10 cellular contexts compared by ENCODE assay signal in the genomic region with DNA sequence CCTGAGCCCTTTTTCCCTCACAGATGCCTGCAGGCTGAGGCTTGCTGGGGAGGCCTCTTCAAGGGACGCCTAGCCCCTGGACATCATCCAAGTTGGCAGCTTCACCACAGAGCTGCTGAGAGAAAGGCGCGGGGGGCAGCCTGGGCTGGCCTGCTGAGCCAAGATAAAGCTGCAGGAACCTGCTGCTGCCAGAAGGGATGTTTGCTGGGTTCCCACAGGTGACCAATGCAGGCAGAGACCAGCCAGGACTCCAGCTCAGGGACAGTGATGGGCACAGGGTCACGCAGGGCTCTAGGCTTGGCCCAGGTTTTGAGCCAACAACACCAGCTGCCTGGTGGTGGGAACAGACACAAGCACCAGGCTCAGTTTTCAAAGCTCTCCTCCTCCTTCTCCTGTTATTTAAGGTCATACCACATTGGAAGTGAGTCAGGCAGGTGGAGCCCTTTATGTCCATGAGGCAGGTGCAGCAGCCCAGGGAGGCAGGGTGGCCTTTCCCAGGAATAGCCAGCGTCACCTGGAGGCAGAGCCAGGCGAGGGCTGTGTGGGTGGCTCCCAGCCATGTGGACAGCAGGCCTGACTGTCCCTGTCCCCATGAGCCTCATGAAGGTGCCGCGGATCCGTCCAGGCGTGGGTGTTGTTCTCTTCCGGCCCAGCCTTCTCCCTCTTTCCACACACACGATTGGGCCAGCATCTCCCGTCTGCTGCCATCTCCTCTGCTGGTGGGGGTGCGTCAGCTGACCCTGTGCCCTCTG.
DNase-seq lines count a peak whose midpoint lies in the region; ATAC-seq, FAIRE-seq and TF ChIP-seq lines count a peak whose summit lies in the region.
"Had no signal": no experiment of that assay in that cellular context is flagged by ENCODE, and none has a peak within 500 bp of the region (broad histone marks: within the 10 kb centered on the region; RNA-seq: fewer than 3 reads in every experiment).

No MANE protein-coding gene starts in this region.

- no peaks in the 10 kb centered on the region for H3K9me3 ChIP-seq in A673 (ENCODE audit: low read depth, low read length, poor library complexity, severe bottlenecking)

- no peak overlapping the region for H3K27ac ChIP-seq in A673 (ENCODE audit: low read depth, low read length, poor library complexity, severe bottlenecking)
- H3K27ac ChIP-seq in brain microvascular endothelial cell = no peak overlapping the region

- H3K4me1 ChIP-seq in A673 (ENCODE audit: insufficient read depth, low read length, poor library complexity, severe bottlenecking) = peaks cover 10% of the 10 kb centered on the region

- H3K27me3 ChIP-seq in A673 (replicated peaks; ENCODE audit: insufficient read depth, low read depth, low read length, poor library complexity) = no peaks in the 10 kb centered on the region
- no peaks in the 10 kb centered on the region for H3K27me3 ChIP-seq in brain microvascular endothelial cell (replicated peaks)

- H3K36me3 ChIP-seq in A673 (ENCODE audit: insufficient read depth, low read length, poor library complexity, severe bottlenecking) (no peaks in the 10 kb centered on the region), brain microvascular endothelial cell (replicated peaks) (no peaks in the 10 kb centered on the region)

- no peak for FAIRE-seq in HTR-8/SVneo (lab: Jason Lieb, UNC)

- POLR2A ChIA-PET in A673 (lab: Charles Lee; ENCODE audit: low non-redundant PET) = no interaction called here

- H3K4me3 Mint-ChIP-seq in activated T-helper 1 cell treated with anti-CD3 and anti-CD28 coated beads, Interleukin-12 subunit alpha, Interleukin-12 subunit beta, Interleukin-2, Interleukin-4 antibody, amounts not matched to agents 30 ng/mL and 10 ng/mL and 1 ng/mL, durations not matched to agents 14 hours and 24 hours and 36 hours = no peak overlapping the region

- DNase-seq in A673 (ENCODE audit: low spot score) = peak; percentile 31
- peak; percentile 99 for DNase-seq in NCI-H1694 treated with DMSO at 0.1 percent for 48 hours (lab: John Stamatoyannopoulos, UW)
- DNase-seq in hippocampal formation (lab: John Stamatoyannopoulos, UW) = peak; percentile 16 to 19
- no peak for DNase-seq in HTR-8/SVneo (ENCODE audit: insufficient read length, low spot score)
- DNase-seq in brain microvascular endothelial cell = no peak
- no peak for DNase-seq in activated T-helper 1 cell treated with anti-CD3 and anti-CD28 coated beads, Interleukin-12 subunit alpha, Interleukin-12 subunit beta, Interleukin-2, Interleukin-4 antibody, amounts not matched to agents 30 ng/mL and 10 ng/mL and 1 ng/mL, durations not matched to agents 14 hours and 24 hours and 36 hours (ENCODE audit: low spot score)
- DNase-seq: glutamatergic neuron, HCEC 1CT had no signal

- H3K9me3 Mint-ChIP-seq in activated T-helper 1 cell treated with anti-CD3 and anti-CD28 coated beads, Interleukin-12 subunit alpha, Interleukin-12 subunit beta, Interleukin-2, Interleukin-4 antibody, amounts not matched to agents 30 ng/mL and 10 ng/mL and 1 ng/mL, durations not matched to agents 14 hours and 24 hours and 36 hours = no peaks in the 10 kb centered on the region

- intact Hi-C loops in A673 (cut with micrococcal nuclease; ENCODE audit: unreplicated experiment) = no loop called here
- intact Hi-C loops in activated T-helper 1 cell treated with anti-CD3 and anti-CD28 coated beads, Interleukin-12 subunit alpha, Interleukin-12 subunit beta, Interleukin-2, Interleukin-4 antibody, amounts not matched to agents 30 ng/mL and 10 ng/mL and 1 ng/mL, durations not matched to agents 14 hours and 24 hours and 36 hours (cut with micrococcal nuclease) = no loop called here

- H3K4me3 ChIP-seq in A673 (ENCODE audit: low read depth, low read length, poor library complexity, severe bottlenecking) = no peak overlapping the region
- no peak overlapping the region for H3K4me3 ChIP-seq in brain microvascular endothelial cell (ENCODE audit: low read depth, low read length)

- no peaks in the 10 kb centered on the region for H3K36me3 Mint-ChIP-seq in activated T-helper 1 cell treated with anti-CD3 and anti-CD28 coated beads, Interleukin-12 subunit alpha, Interleukin-12 subunit beta, Interleukin-2, Interleukin-4 antibody, amounts not matched to agents 30 ng/mL and 10 ng/mL and 1 ng/mL, durations not matched to agents 14 hours and 24 hours and 36 hours (ENCODE audit: low read depth)

- no TSS peak for BruUV-seq in A673 (replicated peaks; lab: Mats Ljungman, UMichigan)

- H3K27ac Mint-ChIP-seq in activated T-helper 1 cell treated with anti-CD3 and anti-CD28 coated beads, Interleukin-12 subunit alpha, Interleukin-12 subunit beta, Interleukin-2, Interleukin-4 antibody, amounts not matched to agents 30 ng/mL and 10 ng/mL and 1 ng/mL, durations not matched to agents 14 hours and 24 hours and 36 hours = no peak overlapping the region

- CTCF ChIA-PET in A673 (lab: Charles Lee) = interaction anchor here (0.5 kb wide), 1 partner anchor 940 kb away, joined by 3 read pairs; no protein-coding TSS in a partner anchor

- H3K4me1 Mint-ChIP-seq in activated T-helper 1 cell treated with anti-CD3 and anti-CD28 coated beads, Interleukin-12 subunit alpha, Interleukin-12 subunit beta, Interleukin-2, Interleukin-4 antibody, amounts not matched to agents 30 ng/mL and 10 ng/mL and 1 ng/mL, durations not matched to agents 14 hours and 24 hours and 36 hours (ENCODE audit: low read depth) = no peaks in the 10 kb centered on the region

- TF ChIP-seq CTCF in A673 (conservative IDR thresholded peaks at IDR 0.05; ENCODE audit: low read depth, low read length) (no peak), brain microvascular endothelial cell (IDR thresholded peaks at IDR 0.05; ENCODE audit: low read depth, low read length, missing control alignments) (no peak)

- peak; percentile 65 for ATAC-seq in SK-N-SH treated with all-trans-retinoic acid at 6 μM for 48 hours
- ATAC-seq in HG03460 (IDR thresholded peaks at IDR 0.05; ENCODE audit: unreplicated experiment) = no peak

- in situ Hi-C loops in brain microvascular endothelial cell (cut with HindIII; ENCODE audit: low pct_ligation_motif_present, low sequenced_read_pairs) = no loop called here

- no peaks in the 10 kb centered on the region for H3K27me3 Mint-ChIP-seq in activated T-helper 1 cell treated with anti-CD3 and anti-CD28 coated beads, Interleukin-12 subunit alpha, Interleukin-12 subunit beta, Interleukin-2, Interleukin-4 antibody, amounts not matched to agents 30 ng/mL and 10 ng/mL and 1 ng/mL, durations not matched to agents 14 hours and 24 hours and 36 hours (ENCODE audit: insufficient read depth)

TF ChIP-seq in SK-N-SH treated with all-trans-retinoic acid at 6 μM for 48 hours, 23 proteins besides CTCF, POLR2A, EP300 and RAD21:
- TF ChIP-seq ZNF565 (CRISPR knock-in tag; conservative IDR thresholded peaks at IDR 0.05; ENCODE audit: low read depth) = no peak
- TF ChIP-seq ZNF8 (CRISPR knock-in tag; IDR thresholded peaks at IDR 0.05) = 0 out of 2 replicates have a peak, but pooled peaks have one; percentile 2
- no peak for TF ChIP-seq ZNF70 (CRISPR knock-in tag; IDR thresholded peaks at IDR 0.05)

Comparison
In these comparisons a context has a peak if more than half of its experiments do, and no peak if none do; other contexts are left out.
1. DNase-seq: peak in A673 (single experiment), NCI-H1694 treated with DMSO at 0.1 percent for 48 hours (single experiment) and hippocampal formation (2 of 2); none in HTR-8/SVneo (single experiment), brain microvascular endothelial cell (single experiment) and activated T-helper 1 cell treated with anti-CD3 and anti-CD28 coated beads, Interleukin-12 subunit alpha, Interleukin-12 subunit beta, Interleukin-2, Interleukin-4 antibody, amounts not matched to agents 30 ng/mL and 10 ng/mL and 1 ng/mL, durations not matched to agents 14 hours and 24 hours and 36 hours (single experiment).